In genomic region chr3:73353661-73354217, GRCh38 we compare ENCODE assay signal across 15 cellular contexts.
"Had no signal": no experiment of that assay in that cellular context is flagged by ENCODE, and none has a peak within 500 bp of the region (broad histone marks: within the 10 kb centered on the region; RNA-seq: fewer than 3 reads in every experiment).

No MANE protein-coding gene starts in this region.

- H3K9me3 ChIP-seq: esophagus squamous epithelium, right atrium auricular region, tibial artery had no signal

- H3K4me3 ChIP-seq: esophagus squamous epithelium, right atrium auricular region, tibial artery had no signal

- H3K27me3 Mint-ChIP-seq: activated CD8-positive, alpha-beta memory T cell treated with anti-CD3 and anti-CD28 coated beads, Interleukin-2, amount 10 ng/mL, durations not matched to agents 7 days and 5 days; stimulated activated memory B cell treated with anti-CD40 and anti-IgM and Interleukin-4, amounts not matched to agents 10 μg/mL and 1 μg/mL and 100 μg/mL, for 72 hours had no signal

- H3K27ac ChIP-seq: esophagus squamous epithelium, foreskin keratinocyte, tibial artery had no signal

- H3K27me3 ChIP-seq: esophagus squamous epithelium, foreskin keratinocyte, right atrium auricular region had no signal

- H3K27ac Mint-ChIP-seq: activated CD8-positive, alpha-beta memory T cell treated with anti-CD3 and anti-CD28 coated beads, Interleukin-2, amount 10 ng/mL, durations not matched to agents 7 days and 5 days; activated naive CD8-positive, alpha-beta T cell; stimulated activated memory B cell treated with anti-CD40 and anti-IgM and Interleukin-4, amounts not matched to agents 10 μg/mL and 1 μg/mL and 100 μg/mL, for 72 hours; T-helper 2 cell treated with Interferon-gamma antibody and Interleukin-4, amounts not matched to agents 5 μg/mL and 100 μg/mL, for 36 hours had no signal

- ATAC-seq: activated CD8-positive, alpha-beta memory T cell treated with anti-CD3 and anti-CD28 coated beads, Interleukin-2, amount 10 ng/mL, durations not matched to agents 7 days and 5 days; foreskin keratinocyte; stimulated activated memory B cell treated with anti-CD40 and anti-IgM and Interleukin-4, amounts not matched to agents 10 μg/mL and 1 μg/mL and 100 μg/mL, for 72 hours had no signal

- H3K4me1 Mint-ChIP-seq: activated CD8-positive, alpha-beta memory T cell treated with anti-CD3 and anti-CD28 coated beads, Interleukin-2, amount 10 ng/mL, durations not matched to agents 7 days and 5 days; stimulated activated memory B cell treated with anti-CD40 and anti-IgM and Interleukin-4, amounts not matched to agents 10 μg/mL and 1 μg/mL and 100 μg/mL, for 72 hours had no signal

- H3K36me3 Mint-ChIP-seq: activated CD8-positive, alpha-beta memory T cell treated with anti-CD3 and anti-CD28 coated beads, Interleukin-2, amount 10 ng/mL, durations not matched to agents 7 days and 5 days; activated naive CD8-positive, alpha-beta T cell; stimulated activated memory B cell treated with anti-CD40 and anti-IgM and Interleukin-4, amounts not matched to agents 10 μg/mL and 1 μg/mL and 100 μg/mL, for 72 hours had no signal

- H3K4me3 Mint-ChIP-seq: activated CD8-positive, alpha-beta memory T cell treated with anti-CD3 and anti-CD28 coated beads, Interleukin-2, amount 10 ng/mL, durations not matched to agents 7 days and 5 days; activated naive CD8-positive, alpha-beta T cell; stimulated activated memory B cell treated with anti-CD40 and anti-IgM and Interleukin-4, amounts not matched to agents 10 μg/mL and 1 μg/mL and 100 μg/mL, for 72 hours; T-helper 2 cell treated with Interferon-gamma antibody and Interleukin-4, amounts not matched to agents 5 μg/mL and 100 μg/mL, for 36 hours had no signal

- H3K4me1 ChIP-seq: esophagus squamous epithelium, foreskin keratinocyte, tibial artery had no signal

- H3K36me3 ChIP-seq: esophagus squamous epithelium, right atrium auricular region, tibial artery had no signal

- DNase-seq: activated CD4-positive, alpha-beta T cell treated with anti-CD3 and anti-CD28 coated beads, Interleukin-2, amount 50 U/mL, for 48 hours; activated CD4-positive, CD25-positive, alpha-beta regulatory T cell treated with anti-CD3 and anti-CD28 coated beads, Interleukin-2, amount 50 U/mL, for 72 hours; activated CD8-positive, alpha-beta memory T cell treated with anti-CD3 and anti-CD28 coated beads, Interleukin-2, amount 10 ng/mL, durations not matched to agents 7 days and 5 days; activated gamma-delta T cell; activated T-cell treated with anti-CD3 and anti-CD28 coated beads, Interleukin-2, amount 50 U/mL, for 48 hours; anterior cingulate cortex; esophagus squamous epithelium; foreskin keratinocyte; small intestine; SW 1271; tibial artery had no signal
